8 cellular contexts compared by ENCODE assay signal in genomic region chr20:33673411-33674293, GRCh38. TPM values are rescaled to one million over a fixed set of nuclear protein-coding genes. Genes with fewer than 3 reads are reported as not detected.
DNase-seq lines count a peak whose midpoint lies in the region; ATAC-seq, FAIRE-seq and TF ChIP-seq lines count a peak whose summit lies in the region.

No MANE protein-coding gene starts in this region.

- no peak for FAIRE-seq in HTR-8/SVneo (lab: Jason Lieb, UNC)

- peaks cover 17% of the 10 kb centered on the region for H3K4me1 Mint-ChIP-seq in endothelial cell (ENCODE audit: unreplicated experiment)
- H3K4me1 Mint-ChIP-seq in neural progenitor cell: peaks cover 36% of the 10 kb centered on the region

- H3K9me3 Mint-ChIP-seq in endothelial cell (ENCODE audit: unreplicated experiment) (no peaks in the 10 kb centered on the region), neural progenitor cell (no peaks in the 10 kb centered on the region)

- H3K4me3 Mint-ChIP-seq in endothelial cell (ENCODE audit: unreplicated experiment): peak overlapping the region; percentile 91
- H3K4me3 Mint-ChIP-seq in neural progenitor cell: peak overlapping the region; percentile 87

- H3K27me3 ChIP-seq in Peyer's patch: no peaks in the 10 kb centered on the region
- no peaks in the 10 kb centered on the region for H3K27me3 ChIP-seq in neural progenitor cell

- DNase-seq in AG10803 (ENCODE audit: low read depth) (no peak), Peyer's patch (no peak), endothelial cell (ENCODE audit: low spot score) (no peak), neural progenitor cell (ENCODE audit: low spot score) (no peak), putamen (ENCODE audit: low spot score) (no peak), HCEC 1CT (no peak), HTR-8/SVneo (ENCODE audit: insufficient read length, low spot score) (no peak)

- H3K36me3 ChIP-seq in Peyer's patch (peaks cover 0 to 10% (median 0%) of the 10 kb centered on the region in 3 donors), neural progenitor cell (no peaks in the 10 kb centered on the region)

- ATAC-seq in GM19328 (IDR thresholded peaks at IDR 0.05; ENCODE audit: unreplicated experiment): peak; percentile 48

- H3K79me2 ChIP-seq in neural progenitor cell (ENCODE audit: low read depth): no peaks in the 10 kb centered on the region

- H3K36me3 Mint-ChIP-seq in endothelial cell (ENCODE audit: low read depth, unreplicated experiment) (peaks cover 7% of the 10 kb centered on the region), neural progenitor cell (peaks cover 12% of the 10 kb centered on the region)

- H3K4me2 ChIP-seq in neural progenitor cell: peak overlapping the region; percentile 97

- no peaks in the 10 kb centered on the region for H3K9me3 ChIP-seq in Peyer's patch
- no peaks in the 10 kb centered on the region for H3K9me3 ChIP-seq in neural progenitor cell (ENCODE audit: low read depth)

- H3K27ac ChIP-seq in Peyer's patch (peak overlapping the region; percentile 82 to 90 (median 84)), neural progenitor cell (no peak overlapping the region)

- H3F3A ChIP-seq in neural progenitor cell (ENCODE audit: low read depth): peaks cover 27% of the 10 kb centered on the region

- peak overlapping the region; percentile 76 for H3K4me3 ChIP-seq in AG10803 (ENCODE audit: low read length)
- peak overlapping the region; percentile 81 to 93 (median 88) for H3K4me3 ChIP-seq in Peyer's patch
- H3K4me3 ChIP-seq in neural progenitor cell: peak overlapping the region; percentile 74

- H3K27ac Mint-ChIP-seq in endothelial cell (ENCODE audit: unreplicated experiment) (no peak overlapping the region), neural progenitor cell (no peak overlapping the region)

- H3K4me1 ChIP-seq in Peyer's patch (peaks cover 0 to 39% (median 11%) of the 10 kb centered on the region in 4 donors), neural progenitor cell (peaks cover 23% of the 10 kb centered on the region)

- peak overlapping the region; percentile 56 for H2AFZ ChIP-seq in neural progenitor cell (replicated peaks)

- H3K27me3 Mint-ChIP-seq in endothelial cell (ENCODE audit: unreplicated experiment): peaks cover 12% of the 10 kb centered on the region
- peaks cover 8% of the 10 kb centered on the region for H3K27me3 Mint-ChIP-seq in neural progenitor cell (ENCODE audit: insufficient read depth, low read depth)

- TF ChIP-seq CTCF in AG10803 (conservative IDR thresholded peaks at IDR 0.05; ENCODE audit: low read length) (no peak), Peyer's patch (IDR thresholded peaks at IDR 0.05) (no peak), endothelial cell (IDR thresholded peaks at IDR 0.05; ENCODE audit: unreplicated experiment) (no peak), neural progenitor cell (IDR thresholded peaks at IDR 0.05) (no peak)

- TF ChIP-seq POLR2A in Peyer's patch (IDR thresholded peaks at IDR 0.05): no peak

- peaks cover 40% of the 10 kb centered on the region for H4K20me1 ChIP-seq in neural progenitor cell (ENCODE audit: low read depth)

- peak overlapping the region; percentile 55 for H3K9ac ChIP-seq in neural progenitor cell

RNA-seq across cellular contexts. Expression of gene NECAB3, which starts 0.6 kb away (rescaled TPM):
- 100 to 1,000 TPM in 3 of 4 donors, 10 to 100 TPM in 1; 77.1 to 146 (median 110) TPM for total RNA-seq in Peyer's patch
- 9.8 TPM for total RNA-seq in endothelial cell (ENCODE audit: unreplicated experiment)
- total RNA-seq in neural progenitor cell (ENCODE audit: low replicate concordance): 19.2 and 40.2 TPM in 2 replicates

RNA-seq across cellular contexts. Expression of gene ACTL10, which starts 6.9 kb away (rescaled TPM):
- total RNA-seq in Peyer's patch: 1 to 10 TPM in 3 of 4 donors, not detected in 1; 1.2 to 3.1 (median 2.5) TPM
- not detected for total RNA-seq in endothelial cell (ENCODE audit: unreplicated experiment)
- total RNA-seq in neural progenitor cell (ENCODE audit: low replicate concordance): 0.19 TPM in 1 of 2 replicates, not detected in the other

RNA-seq across cellular contexts. Expression of gene C20orf144, which starts 11.5 kb away (rescaled TPM):
- total RNA-seq in Peyer's patch (not detected), endothelial cell (ENCODE audit: unreplicated experiment) (not detected), neural progenitor cell (ENCODE audit: low replicate concordance) (0.53 TPM in 1 of 2 replicates, not detected in the other)

RNA-seq across cellular contexts. Expression of gene E2F1, which starts 12.5 kb away (rescaled TPM):
- total RNA-seq in Peyer's patch (10 to 100 TPM in 1 of 4 donors, 1 to 10 TPM in 3; 2.1 to 32.2 (median 4.9) TPM), endothelial cell (ENCODE audit: unreplicated experiment) (6.7 TPM), neural progenitor cell (ENCODE audit: low replicate concordance) (9.7 and 29.7 TPM in 2 replicates)

RNA-seq across cellular contexts. Expression of gene PXMP4, which starts 46.5 kb away (rescaled TPM):
- total RNA-seq in Peyer's patch (10 to 100 TPM in 2 of 4 donors, 1 to 10 TPM in 1, under 1 TPM in 1; 0.83 to 15.3 (median 8.1) TPM), endothelial cell (ENCODE audit: unreplicated experiment) (6.0 TPM), neural progenitor cell (ENCODE audit: low replicate concordance) (3.5 and 6.1 TPM in 2 replicates)
